Comparison of ENCODE assay signal across 1 cellular context in the genomic region with DNA sequence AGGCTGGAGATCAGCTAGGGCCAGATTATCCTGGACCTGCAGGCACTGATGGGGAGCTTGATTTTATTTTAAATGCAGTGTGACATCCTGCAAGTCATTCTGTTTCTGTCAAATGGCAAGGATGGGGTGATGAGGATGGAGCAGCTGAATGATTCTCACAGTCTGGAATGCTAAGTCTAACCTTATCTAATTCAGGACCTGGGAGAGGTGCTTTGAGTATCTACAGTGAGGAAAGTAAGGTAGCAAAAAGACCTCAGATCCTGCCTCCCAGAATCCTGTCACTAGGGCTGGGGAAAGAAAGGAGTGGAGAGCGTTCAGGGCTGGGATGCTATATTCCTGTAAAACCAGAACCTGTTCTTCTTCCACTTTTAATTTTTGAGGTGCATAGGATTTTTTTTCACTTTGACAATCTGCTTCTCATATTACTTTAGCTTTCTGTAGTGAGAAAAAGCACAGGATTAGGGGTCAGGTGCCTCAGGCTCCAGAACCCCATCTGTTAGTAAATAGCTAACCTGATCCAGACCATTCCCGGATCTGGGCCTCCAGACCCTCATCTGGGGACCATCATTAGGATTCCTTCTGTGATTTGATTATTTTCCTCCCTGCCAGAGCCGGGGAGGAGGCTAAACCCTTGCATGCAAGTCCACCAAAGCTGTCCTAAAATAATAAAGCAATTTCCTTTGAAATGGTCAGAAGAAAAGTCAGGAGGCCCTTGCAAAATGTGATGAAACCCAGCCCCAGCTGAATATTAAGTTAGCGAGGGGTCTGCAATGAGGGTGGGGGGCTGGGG.
TF ChIP-seq lines count a peak whose summit lies in the region.

No MANE protein-coding gene starts in this region.

TF ChIP-seq in H1, 55 proteins besides CTCF, POLR2A, EP300 and RAD21:
- TF ChIP-seq CEBPB (IDR thresholded peaks at IDR 0.05; ENCODE audit: low read depth, low read length) (no peak), CBX5 (IDR thresholded peaks at IDR 0.05; ENCODE audit: low read depth, low read length) (no peak), KDM1A (IDR thresholded peaks at IDR 0.05; ENCODE audit: borderline replicate concordance, low read length) (no peak), BRCA1 (IDR thresholded peaks at IDR 0.05; ENCODE audit: low read depth, low read length) (no peak)
